ENCODE assay signal across 11 cellular contexts in the genomic region with DNA sequence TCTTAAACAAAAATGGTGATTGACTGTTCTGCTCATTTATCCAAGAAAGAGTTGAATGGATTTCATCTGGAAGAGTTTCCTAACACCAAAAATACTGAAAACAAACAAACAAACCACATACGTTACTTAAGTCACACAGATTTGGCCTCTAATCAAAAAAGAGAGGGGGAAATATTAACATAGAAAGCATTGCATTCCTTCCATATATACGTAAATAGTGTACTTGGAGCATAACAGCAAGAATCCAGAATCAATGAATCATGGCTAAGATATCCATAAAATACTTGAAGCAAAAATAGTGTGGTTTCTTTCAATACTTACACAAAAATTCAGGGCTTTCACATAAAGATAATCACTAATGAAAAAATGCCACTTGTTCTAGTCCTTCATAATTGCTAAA.
A peak's percentile ranks its signal among the peaks of the same experiment; 100 is the strongest.
DNase-seq lines count a peak whose midpoint lies in the region; ATAC-seq, FAIRE-seq and TF ChIP-seq lines count a peak whose summit lies in the region.
"Had no signal": no experiment of that assay in that cellular context is flagged by ENCODE, and none has a peak within 500 bp of the region (broad histone marks: within the 10 kb centered on the region; RNA-seq: fewer than 3 reads in every experiment).

No MANE protein-coding gene starts in this region.

- no peak overlapping the region for H3K4me3 ChIP-seq in HFF-Myc (replicated peaks; ENCODE audit: low read depth, low read length)

- no peak for FAIRE-seq in frontal cortex (lab: Jason Lieb, UNC)

- no peak for TF ChIP-seq CTCF in HFF-Myc (IDR thresholded peaks at IDR 0.05; ENCODE audit: low read depth, low read length, missing control alignments)

- no peak for ATAC-seq in HG03342 (IDR thresholded peaks at IDR 0.05; ENCODE audit: unreplicated experiment)
- ATAC-seq: activated CD4-positive, CD25-positive, alpha-beta regulatory T cell treated with anti-CD3 and anti-CD28 coated beads, Interleukin-2, amount 50 U/mL, for 24 hours; effector memory CD8-positive, alpha-beta T cell; left ventricle myocardium superior had no signal

- DNase-seq in HFF-Myc (ENCODE audit: extremely low read depth, low read depth): peak; percentile 73
- DNase-seq in amniotic epithelial cell (ENCODE audit: low read depth): peak; percentile 93
- peak; percentile 89 for DNase-seq in fibroblast of the conjunctiva (ENCODE audit: low read depth)
- DNase-seq in smooth muscle cell of the brain vasculature (ENCODE audit: low read depth, low spot score): peak; percentile 43
- DNase-seq in NCI-H2196 treated with DMSO at 0.1 percent for 48 hours (lab: John Stamatoyannopoulos, UW; ENCODE audit: unreplicated experiment): no peak
- no peak for DNase-seq in frontal cortex (ENCODE audit: low spot score in 2 of 2)
- DNase-seq: Caco-2; effector memory CD8-positive, alpha-beta T cell; left ventricle myocardium superior had no signal

Comparison
In these comparisons a context has a peak if more than half of its experiments do, and no peak if none do; other contexts are left out.
1. DNase-seq: peak in HFF-Myc (single experiment), amniotic epithelial cell (single experiment), fibroblast of the conjunctiva (single experiment) and smooth muscle cell of the brain vasculature (single experiment); none in NCI-H2196 treated with DMSO at 0.1 percent for 48 hours (single experiment) and frontal cortex (0 of 2).